In the genomic region with DNA sequence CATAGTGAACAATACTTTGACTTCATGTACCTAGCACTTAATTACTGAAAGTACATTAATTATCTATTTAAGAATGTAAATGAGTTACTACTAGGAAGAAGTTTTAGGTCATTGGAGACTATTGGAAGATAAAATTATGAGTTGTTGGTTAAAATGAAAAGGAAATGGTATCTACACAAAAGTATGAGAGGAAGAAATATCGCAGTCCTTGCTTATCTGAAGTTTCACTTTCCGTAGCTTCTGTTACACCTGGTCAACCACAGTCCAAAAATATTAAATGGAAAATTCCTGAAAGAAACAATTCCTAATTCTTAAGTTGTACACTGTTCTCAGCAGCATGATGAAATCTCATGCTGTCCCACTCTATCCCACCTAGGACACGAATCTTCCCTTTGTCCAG, we compare ENCODE assay signal across 26 cellular contexts.
"Had no signal": no experiment of that assay in that cellular context is flagged by ENCODE, and none has a peak within 500 bp of the region (broad histone marks: within the 10 kb centered on the region; RNA-seq: fewer than 3 reads in every experiment).

No MANE protein-coding gene starts in this region.

- H3K27ac ChIP-seq: breast epithelium, coronary artery, SJCRH30, VCaP had no signal

- H3K27me3 ChIP-seq: breast epithelium, MG63, SJCRH30 had no signal

- H3K4me3 Mint-ChIP-seq: activated CD4-positive, alpha-beta memory T cell treated with anti-CD3 and anti-CD28 coated beads for 36 hours; activated CD4-positive, alpha-beta T cell treated with anti-CD3 and anti-CD28 coated beads, Interleukin-2, amount 10 ng/mL, durations not matched to agents 7 days and 5 days; activated naive CD4-positive, alpha-beta T cell treated with anti-CD3 and anti-CD28 coated beads, Interleukin-2, amount 10 ng/mL, durations not matched to agents 7 days and 5 days; activated naive CD8-positive, alpha-beta T cell treated with anti-CD3 and anti-CD28 coated beads, Interleukin-2, amount 10 ng/mL, durations not matched to agents 7 days and 5 days had no signal

- ATAC-seq: Right ventricle myocardium inferior had no signal

- H3K4me2 ChIP-seq: SK-N-SH had no signal

- H3K27me3 Mint-ChIP-seq: activated CD4-positive, alpha-beta memory T cell treated with anti-CD3 and anti-CD28 coated beads for 36 hours; activated CD4-positive, alpha-beta T cell treated with anti-CD3 and anti-CD28 coated beads, Interleukin-2, amount 10 ng/mL, durations not matched to agents 7 days and 5 days; activated naive CD4-positive, alpha-beta T cell treated with anti-CD3 and anti-CD28 coated beads, Interleukin-2, amount 10 ng/mL, durations not matched to agents 7 days and 5 days; activated naive CD8-positive, alpha-beta T cell treated with anti-CD3 and anti-CD28 coated beads, Interleukin-2, amount 10 ng/mL, durations not matched to agents 7 days and 5 days had no signal

- H3K36me3 ChIP-seq: breast epithelium had no signal

- H3K4me3 ChIP-seq: breast epithelium, coronary artery, MG63, SJCRH30 had no signal

- H3K9ac ChIP-seq: SK-N-SH had no signal

- DNase-seq: activated CD4-positive, alpha-beta memory T cell treated with anti-CD3 and anti-CD28 coated beads for 36 hours; activated CD4-positive, alpha-beta T cell treated with anti-CD3 and anti-CD28 coated beads, Interleukin-2, amount 10 ng/mL, durations not matched to agents 7 days and 5 days; activated CD4-positive, CD25-positive, alpha-beta regulatory T cell; activated CD8-positive, alpha-beta memory T cell treated with anti-CD3 and anti-CD28 coated beads for 24 hours; activated gamma-delta T cell treated with Interleukin-2 at 50 U/mL for 16 hours; activated naive CD4-positive, alpha-beta T cell treated with anti-CD3 and anti-CD28 coated beads, Interleukin-2, amount 10 ng/mL, durations not matched to agents 7 days and 5 days; activated naive CD8-positive, alpha-beta T cell treated with anti-CD3 and anti-CD28 coated beads, Interleukin-2, amount 10 ng/mL, durations not matched to agents 7 days and 5 days; activated T-cell treated with anti-CD3 and anti-CD28 coated beads, Interleukin-2, amount 50 U/mL, for 48 hours; aorta; caudate nucleus; MG63; NCI-H1105 treated with DMSO at 0.1 percent for 48 hours; NCI-H1436 treated with DMSO at 0.1 percent for 48 hours; NCI-H187 treated with DMSO at 0.1 percent for 48 hours; NCI-H2081 treated with DMSO at 0.1 percent for 48 hours; NCI-H446; NCI-H524 treated with DMSO at 0.1 percent for 48 hours; NCI-H774; SJCRH30; SK-N-SH; T-helper 1 cell had no signal

- H3K9me3 ChIP-seq: breast epithelium, MG63, SJCRH30, SK-N-SH had no signal

- H3K27ac Mint-ChIP-seq: activated CD4-positive, alpha-beta memory T cell treated with anti-CD3 and anti-CD28 coated beads for 36 hours; activated CD4-positive, alpha-beta T cell treated with anti-CD3 and anti-CD28 coated beads, Interleukin-2, amount 10 ng/mL, durations not matched to agents 7 days and 5 days; activated naive CD4-positive, alpha-beta T cell treated with anti-CD3 and anti-CD28 coated beads, Interleukin-2, amount 10 ng/mL, durations not matched to agents 7 days and 5 days; activated naive CD8-positive, alpha-beta T cell treated with anti-CD3 and anti-CD28 coated beads, Interleukin-2, amount 10 ng/mL, durations not matched to agents 7 days and 5 days; activated T-helper 2 cell treated with anti-CD3 and anti-CD28 coated beads, Interferon-gamma antibody, Interleukin-2, Interleukin-4, amounts not matched to agents 10 μg/mL and 5 μg/mL and 100 μg/mL, durations not matched to agents 14 hours and 24 hours and 36 hours had no signal

- H3K4me1 ChIP-seq: breast epithelium, SJCRH30 had no signal

- H3K9me3 Mint-ChIP-seq: activated CD4-positive, alpha-beta memory T cell treated with anti-CD3 and anti-CD28 coated beads for 36 hours; activated CD4-positive, alpha-beta T cell treated with anti-CD3 and anti-CD28 coated beads, Interleukin-2, amount 10 ng/mL, durations not matched to agents 7 days and 5 days; activated naive CD4-positive, alpha-beta T cell treated with anti-CD3 and anti-CD28 coated beads, Interleukin-2, amount 10 ng/mL, durations not matched to agents 7 days and 5 days; activated naive CD8-positive, alpha-beta T cell treated with anti-CD3 and anti-CD28 coated beads, Interleukin-2, amount 10 ng/mL, durations not matched to agents 7 days and 5 days; activated T-helper 2 cell treated with anti-CD3 and anti-CD28 coated beads, Interferon-gamma antibody, Interleukin-2, Interleukin-4, amounts not matched to agents 10 μg/mL and 5 μg/mL and 100 μg/mL, durations not matched to agents 14 hours and 24 hours and 36 hours had no signal
